In genomic region chr2:15212249-15212648, GRCh38 we compare ENCODE assay signal across 2 cellular contexts.
TF ChIP-seq lines count a peak whose summit lies in the region.

No MANE protein-coding gene starts in this region.

TF ChIP-seq in HepG2, 621 proteins besides CTCF, POLR2A, EP300 and RAD21:
- no peak for TF ChIP-seq SNAPC4 (CRISPR knock-in tag; IDR thresholded peaks at IDR 0.05)
- TF ChIP-seq RBM22 (optimal IDR thresholded peaks at IDR 0.05; ENCODE audit: low read length): peak; percentile 22

TF ChIP-seq in K562, 482 proteins besides CTCF, POLR2A, EP300 and RAD21 (continued from another document):
- TF ChIP-seq RERE (CRISPR knock-in tag; IDR thresholded peaks at IDR 0.05; ENCODE audit: borderline replicate concordance) (no peak), NFATC3 (IDR thresholded peaks at IDR 0.05) (no peak), FOXJ2 (tag; IDR thresholded peaks at IDR 0.05) (no peak), CREBBP (IDR thresholded peaks at IDR 0.05; ENCODE audit: low read depth, low read length) (no peak), TAF15 (IDR thresholded peaks at IDR 0.05; ENCODE audit: low read depth, low read length) (no peak), SRSF9 (IDR thresholded peaks at IDR 0.05; ENCODE audit: borderline replicate concordance, low read depth, low read length) (no peak), U2AF2 (optimal IDR thresholded peaks at IDR 0.05; ENCODE audit: low read depth, low read length) (no peak), ZBTB2 (IDR thresholded peaks at IDR 0.05) (no peak), HMG20B (CRISPR knock-in tag; IDR thresholded peaks at IDR 0.05) (no peak), MBD2 (IDR thresholded peaks at IDR 0.05; ENCODE audit: borderline replicate concordance, low read depth) (no peak), TARDBP (IDR thresholded peaks at IDR 0.05) (no peak), GTF2B (IDR thresholded peaks at IDR 0.05; ENCODE audit: extremely low read depth, insufficient read length) (no peak), TBL1XR1 (IDR thresholded peaks at IDR 0.05; ENCODE audit: low read length in 2 of 2) (no peak), ADNP (tag; IDR thresholded peaks at IDR 0.05) (no peak)
